Comparison of ENCODE assay signal across 9 cellular contexts in genomic region chr19:20661150-20661819, GRCh38. TPM values are rescaled to one million over a fixed set of nuclear protein-coding genes. Genes with fewer than 3 reads are reported as not detected.
DNase-seq lines count a peak whose midpoint lies in the region; ATAC-seq and TF ChIP-seq lines count a peak whose summit lies in the region.
"Had no signal": no experiment of that assay in that cellular context is flagged by ENCODE, and none has a peak within 500 bp of the region (broad histone marks: within the 10 kb centered on the region; RNA-seq: fewer than 3 reads in every experiment).

ZNF626 (minus strand) TSS chr19:20661571; CDS start chr19:20661446, 125 bp downstream.

- H3K4me3 ChIP-seq in effector memory CD4-positive, alpha-beta T cell (ENCODE audit: insufficient read depth, low read depth, low read length, poor library complexity, severe bottlenecking), result peak within 1 kb of the TSS; percentile 65
- H3K4me3 ChIP-seq in lower lobe of right lung, result peak within 1 kb of the TSS; percentile 83

- TF ChIP-seq CTCF in lower lobe of right lung (IDR thresholded peaks at IDR 0.05), result no peak

- peak; percentile 99 for ATAC-seq in lower lobe of right lung

- H3K36me3 ChIP-seq in effector memory CD4-positive, alpha-beta T cell (ENCODE audit: control insufficient read depth, insufficient read depth, low read length), result peaks cover 20% of the 10 kb centered on the region
- peaks cover 8% of the 10 kb centered on the region for H3K36me3 ChIP-seq in lower lobe of right lung

- H3K27ac ChIP-seq in effector memory CD4-positive, alpha-beta T cell (ENCODE audit: insufficient read depth, low read length, poor library complexity, severe bottlenecking), result peak within 1 kb of the TSS; percentile 77
- peak within 1 kb of the TSS; percentile 82 for H3K27ac ChIP-seq in lower lobe of right lung

- peaks cover 4% of the 10 kb centered on the region for H3K9me3 ChIP-seq in effector memory CD4-positive, alpha-beta T cell (ENCODE audit: control insufficient read depth, low read length)
- H3K9me3 ChIP-seq in lower lobe of right lung, result peaks cover 12% of the 10 kb centered on the region

- no peaks in the 10 kb centered on the region for H3K27me3 ChIP-seq in effector memory CD4-positive, alpha-beta T cell (replicated peaks; ENCODE audit: control insufficient read depth, insufficient read depth, low read length, poor library complexity, severe bottlenecking)
- H3K27me3 ChIP-seq in lower lobe of right lung (ENCODE audit: low read depth), result no peaks in the 10 kb centered on the region

- peaks cover 5% of the 10 kb centered on the region for H3K4me1 ChIP-seq in effector memory CD4-positive, alpha-beta T cell (ENCODE audit: control insufficient read depth, insufficient read depth, low read length, poor library complexity, severe bottlenecking)
- H3K4me1 ChIP-seq in lower lobe of right lung, result peaks cover 11% of the 10 kb centered on the region

- intact Hi-C loops in lower lobe of right lung (cut with DNase I), result no loop called here

- peak; percentile 92 for DNase-seq in DMS79 treated with DMSO at 0.1 percent for 48 hours (lab: John Stamatoyannopoulos, UW)
- peak; percentile 85 for DNase-seq in HCEC 1CT
- peak; percentile 80 for DNase-seq in NCI-H2171 (lab: John Stamatoyannopoulos, UW)
- DNase-seq in activated CD8-positive, alpha-beta memory T cell treated with anti-CD3 and anti-CD28 coated beads for 4 hours (ENCODE audit: low read depth in 2 of 2), result peak; percentile 80 to 89
- peak; percentile 76 to 88 (median 87) for DNase-seq in effector memory CD4-positive, alpha-beta T cell
- DNase-seq in lower lobe of right lung, result peak; percentile 92
- peak; percentile 88 for DNase-seq in stimulated activated CD4-positive, alpha-beta T cell treated with anti-CD3 and anti-CD28 coated beads, Interleukin-4, amount 100 ng/mL, for 1 hour
- DNase-seq in NCI-H128 (lab: John Stamatoyannopoulos, UW; ENCODE audit: unreplicated experiment), result no peak

RNA-seq across cellular contexts. Expression of gene ZNF626, which starts in this region (rescaled TPM):
- total RNA-seq in lower lobe of right lung, result 14.0 TPM
- total RNA-seq: NCI-H460 had no signal
